ENCODE assay signal across 13 cellular contexts in the genomic region with DNA sequence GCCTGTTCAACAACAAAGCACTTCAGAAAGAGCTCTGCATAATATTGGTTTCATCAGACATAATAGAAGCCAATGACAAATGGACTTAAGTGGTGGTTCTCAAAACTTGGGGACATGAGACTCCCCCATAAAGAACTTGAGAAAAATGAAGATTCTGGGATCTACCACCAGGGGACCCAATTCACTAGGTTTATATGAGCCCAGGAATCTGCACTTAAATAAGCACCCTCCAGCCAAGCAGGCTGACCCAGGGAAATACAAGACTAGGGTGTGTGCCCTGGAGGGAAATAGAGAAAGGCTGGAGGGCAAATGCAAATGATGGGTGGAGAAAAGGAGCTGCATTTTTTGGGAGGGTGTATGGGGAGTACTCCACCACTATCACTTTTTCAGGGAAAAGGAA. TPM values are rescaled to one million over a fixed set of nuclear protein-coding genes. Genes with fewer than 3 reads are reported as not detected.
A peak's percentile ranks its signal among the peaks of the same experiment; 100 is the strongest.
DNase-seq lines count a peak whose midpoint lies in the region; ATAC-seq, FAIRE-seq and TF ChIP-seq lines count a peak whose summit lies in the region.
"Had no signal": no experiment of that assay in that cellular context is flagged by ENCODE, and none has a peak within 500 bp of the region (broad histone marks: within the 10 kb centered on the region; RNA-seq: fewer than 3 reads in every experiment).

No MANE protein-coding gene starts in this region.

- no peak overlapping the region for H3K9ac ChIP-seq in fibroblast of lung (ENCODE audit: insufficient read depth, low read length)

- H3K4me3 ChIP-seq in fibroblast of lung (replicated peaks in 1 of 4; ENCODE audit: control extremely low read depth in 1 of 4, insufficient read depth in 1 of 4, low read depth in 3 of 4, low read length in 4 of 4) (no peak overlapping the region), small intestine (ENCODE audit: low read depth in 1 of 2, low read length in 2 of 2) (no peak overlapping the region)
- H3K4me3 ChIP-seq: upper lobe of right lung had no signal

- H3K4me1 ChIP-seq in fibroblast of lung (ENCODE audit: control insufficient read depth, extremely low read depth, insufficient read depth, low read length) = peaks cover 7% of the 10 kb centered on the region
- no peaks in the 10 kb centered on the region for H3K4me1 ChIP-seq in small intestine (ENCODE audit: control insufficient read depth in 2 of 2, insufficient read depth in 1 of 2, low read depth in 1 of 2, low read length in 1 of 2)
- H3K4me1 ChIP-seq: upper lobe of right lung had no signal

- no peak overlapping the region for H3K4me2 ChIP-seq in fibroblast of lung (ENCODE audit: extremely low read depth, insufficient read depth, low read length)

- no peaks in the 10 kb centered on the region for H3K27me3 ChIP-seq in fibroblast of lung (ENCODE audit: control insufficient read depth, insufficient read depth, low read length)
- H3K27me3 ChIP-seq in small intestine (ENCODE audit: control insufficient read depth in 2 of 2, insufficient read depth in 2 of 2, low read length in 2 of 2) = no peaks in the 10 kb centered on the region
- H3K27me3 ChIP-seq: upper lobe of right lung had no signal

- no peaks in the 10 kb centered on the region for H4K20me1 ChIP-seq in fibroblast of lung (ENCODE audit: control insufficient read depth, extremely low read depth, insufficient read depth, low read length)

- no peaks in the 10 kb centered on the region for H3K79me2 ChIP-seq in fibroblast of lung (ENCODE audit: control insufficient read depth, insufficient read depth, low read length)

- no peak overlapping the region for H2AFZ ChIP-seq in fibroblast of lung (ENCODE audit: low read length)

- H3K36me3 ChIP-seq in fibroblast of lung (ENCODE audit: control insufficient read depth, insufficient read depth, low read length) (no peaks in the 10 kb centered on the region), small intestine (ENCODE audit: control insufficient read depth in 2 of 2, insufficient read depth in 2 of 2, low read length in 2 of 2) (no peaks in the 10 kb centered on the region)
- H3K36me3 ChIP-seq: upper lobe of right lung had no signal

- ATAC-seq in HG03342 (IDR thresholded peaks at IDR 0.05; ENCODE audit: unreplicated experiment) = no peak
- ATAC-seq: upper lobe of right lung had no signal

- TF ChIP-seq CTCF in fibroblast of lung (conservative IDR thresholded peaks at IDR 0.05 in 1 of 2, IDR thresholded peaks at IDR 0.05 in 1 of 2; ENCODE audit: low read depth in 1 of 2, low read length in 2 of 2) = peak; percentile 29 to 38

- H3K9me3 ChIP-seq in fibroblast of lung (ENCODE audit: control insufficient read depth, insufficient read depth, low read depth, low read length) = no peaks in the 10 kb centered on the region
- no peaks in the 10 kb centered on the region for H3K9me3 ChIP-seq in small intestine (ENCODE audit: control insufficient read depth, low read depth)
- H3K9me3 ChIP-seq: upper lobe of right lung had no signal

- DNase-seq in NCI-H82 (lab: John Stamatoyannopoulos, UW) (peak; percentile 39), NCI-H82 treated with DMSO at 0.1 percent for 48 hours (lab: John Stamatoyannopoulos, UW; ENCODE audit: unreplicated experiment) (no peak), OCI-M1 (lab: John Stamatoyannopoulos, UW) (peak; percentile 58), fibroblast of lung (ENCODE audit: low read depth in 2 of 2) (peak in 1 of 2 donors; percentile 38), small intestine (peak; percentile 11), KG1 (lab: John Stamatoyannopoulos, UW) (no peak), COLO829 (ENCODE audit: low spot score) (no peak)
- DNase-seq: activated CD4-positive, alpha-beta T cell treated with anti-CD3 and anti-CD28 coated beads for 4 hours; NCI-H446 treated with DMSO at 0.1 percent for 48 hours; stimulated activated CD4-positive, alpha-beta T cell treated with anti-CD3 and anti-CD28 coated beads, Interleukin-15, amount 100 ng/mL, for 24 hours; upper lobe of right lung had no signal

- H3K27ac ChIP-seq in fibroblast of lung (ENCODE audit: insufficient read depth, low read length) (no peak overlapping the region), small intestine (ENCODE audit: low read depth in 1 of 2, low read length in 1 of 2) (no peak overlapping the region)
- H3K27ac ChIP-seq: upper lobe of right lung had no signal

- FAIRE-seq in small intestine (lab: Jason Lieb, UNC) = no peak
- FAIRE-seq: bronchial epithelial cell had no signal

RNA-seq across cellular contexts. Expression of a gene that starts 52.5 kb away (rescaled TPM):
- 13.9 and 28.1 TPM in 2 replicates for total RNA-seq in fibroblast of lung
- polyA plus RNA-seq in fibroblast of lung (3.8 and 7.2 TPM in 2 replicates), small intestine (1 to 10 TPM; 1.5 to 2.2 (median 1.8) TPM)
- polyA plus RNA-seq in fibroblast of lung (2012) = 3.8 and 4.7 TPM in 2 replicates
- 32.8 and 45.0 TPM in 2 replicates for polyA minus RNA-seq in fibroblast of lung (ENCODE audit: low replicate concordance)

Comparison
In these comparisons a context has a peak if more than half of its experiments do, and no peak if none do; other contexts are left out.
1. DNase-seq: peak in NCI-H82 (single experiment), OCI-M1 (single experiment) and small intestine (single experiment); none in NCI-H82 treated with DMSO at 0.1 percent for 48 hours (single experiment), KG1 (single experiment) and COLO829 (single experiment).